Comparison of ENCODE assay signal across 9 cellular contexts in genomic region chr5:83474986-83475385, GRCh38. TPM values are rescaled to one million over a fixed set of nuclear protein-coding genes. Genes with fewer than 3 reads are reported as not detected.
A peak's percentile ranks its signal among the peaks of the same experiment; 100 is the strongest.
DNase-seq lines count a peak whose midpoint lies in the region; ATAC-seq and TF ChIP-seq lines count a peak whose summit lies in the region.
"Had no signal": no experiment of that assay in that cellular context is flagged by ENCODE, and none has a peak within 500 bp of the region (broad histone marks: within the 10 kb centered on the region; RNA-seq: fewer than 3 reads in every experiment).

No MANE protein-coding gene starts in this region.

- peak overlapping the region; percentile 75 for H3K4me3 ChIP-seq in SJCRH30
- H3K4me3 ChIP-seq in fibroblast of pulmonary artery (replicated peaks; ENCODE audit: low read depth, low read length): peak overlapping the region; percentile 85
- H3K4me3 ChIP-seq in Karpas-422 (ENCODE audit: low read length): no peak overlapping the region

- H3K79me2 ChIP-seq in Karpas-422 (ENCODE audit: low read length): no peaks in the 10 kb centered on the region

- H3K27ac ChIP-seq in SJCRH30: peak overlapping the region; percentile 88
- no peak overlapping the region for H3K27ac ChIP-seq in Karpas-422 (ENCODE audit: low read length)

- H3K9me2 ChIP-seq in Karpas-422 (replicated peaks; ENCODE audit: insufficient read depth, low read length): no peaks in the 10 kb centered on the region

- no peak overlapping the region for H2AFZ ChIP-seq in Karpas-422 (ENCODE audit: low read length)

- DNase-seq in ELF-1 (ENCODE audit: low read depth, low spot score) (peak; percentile 45), SJCRH30 (peak; percentile 37 to 58), fibroblast of pulmonary artery (ENCODE audit: low read depth) (no peak), progenitor cell of endocrine pancreas (ENCODE audit: low spot score, unreplicated experiment) (no peak), Karpas-422 (no peak), AG20443 (ENCODE audit: low spot score) (no peak), NCI-H1092 treated with DMSO at 0.1 percent for 48 hours (lab: John Stamatoyannopoulos, UW) (no peak)
- DNase-seq: NCI-H2171 treated with DMSO at 0.1 percent for 48 hours had no signal

- H3K36me3 ChIP-seq in SJCRH30 (peaks cover 3% of the 10 kb centered on the region; the same call in 1 of the 2 replicates), Karpas-422 (ENCODE audit: insufficient read depth, low read length) (no peaks in the 10 kb centered on the region)

- peaks cover 35% of the 10 kb centered on the region for H3K4me1 Mint-ChIP-seq in progenitor cell of endocrine pancreas (ENCODE audit: low read depth)

- peak overlapping the region; percentile 93 for H3K4me3 Mint-ChIP-seq in progenitor cell of endocrine pancreas (ENCODE audit: low read depth)

- H3K9me3 ChIP-seq in SJCRH30 (replicated peaks): no peaks in the 10 kb centered on the region
- H3K9me3 ChIP-seq in Karpas-422 (ENCODE audit: low read length): no peaks in the 10 kb centered on the region

- no peak for ATAC-seq in GM18873 (IDR thresholded peaks at IDR 0.05; ENCODE audit: low FRiP score, unreplicated experiment)

- TF ChIP-seq CTCF in fibroblast of pulmonary artery (IDR thresholded peaks at IDR 0.05; ENCODE audit: low read length, missing control alignments) (no peak), progenitor cell of endocrine pancreas (IDR thresholded peaks at IDR 0.05; ENCODE audit: unreplicated experiment) (no peak)

- no peak overlapping the region for H3K9ac ChIP-seq in Karpas-422 (ENCODE audit: low read length)

- H3K27ac Mint-ChIP-seq in progenitor cell of endocrine pancreas: peak overlapping the region; percentile 90

- no peaks in the 10 kb centered on the region for H4K20me1 ChIP-seq in Karpas-422 (ENCODE audit: insufficient read depth, low read depth, low read length)

- H3K36me3 Mint-ChIP-seq in progenitor cell of endocrine pancreas (ENCODE audit: insufficient read depth): peaks cover 11% of the 10 kb centered on the region

- H3K27me3 ChIP-seq in SJCRH30 (no peaks in the 10 kb centered on the region), Karpas-422 (ENCODE audit: low read length) (peaks cover 3% of the 10 kb centered on the region; the same call in 1 of the 2 replicates)

- H3K27me3 Mint-ChIP-seq in progenitor cell of endocrine pancreas: no peaks in the 10 kb centered on the region

- H3K4me2 ChIP-seq in Karpas-422 (ENCODE audit: low read depth, low read length, poor library complexity, severe bottlenecking): no peak overlapping the region

- H3K9me3 Mint-ChIP-seq in progenitor cell of endocrine pancreas (ENCODE audit: low read depth): no peaks in the 10 kb centered on the region

- H3K4me1 ChIP-seq in SJCRH30 (peaks cover 11% of the 10 kb centered on the region), Karpas-422 (ENCODE audit: low read length) (peaks cover 5% of the 10 kb centered on the region; the same call in 1 of the 2 replicates)

RNA-seq across cellular contexts. Expression of gene VCAN, which starts 3.4 kb away (rescaled TPM):
- 157 TPM in 2 replicates for total RNA-seq in SJCRH30 (2014; rRNA removed; shearing (Covaris generic))
- total RNA-seq in progenitor cell of endocrine pancreas: 673 and 675 TPM in 2 replicates
- not detected in 2 replicates for total RNA-seq in Karpas-422 (2014; rRNA removed; shearing (Covaris generic); ENCODE audit: low replicate concordance)

Comparison
In these comparisons a context has a peak if more than half of its experiments do, and no peak if none do; other contexts are left out.
1. DNase-seq: peak in ELF-1 (single experiment) and SJCRH30 (2 of 2); none in fibroblast of pulmonary artery (single experiment), progenitor cell of endocrine pancreas (single experiment), Karpas-422 (single experiment), AG20443 (single experiment) and NCI-H1092 treated with DMSO at 0.1 percent for 48 hours (single experiment).
2. RNA of gene VCAN, which starts 3.4 kb away (total RNA-seq): 673 to 675 TPM in progenitor cell of endocrine pancreas and 157 TPM in SJCRH30; not detected in Karpas-422; every median in the first group is over 100 times any median in the second.